Comparison of ENCODE assay signal across 10 cellular contexts in the genomic region with DNA sequence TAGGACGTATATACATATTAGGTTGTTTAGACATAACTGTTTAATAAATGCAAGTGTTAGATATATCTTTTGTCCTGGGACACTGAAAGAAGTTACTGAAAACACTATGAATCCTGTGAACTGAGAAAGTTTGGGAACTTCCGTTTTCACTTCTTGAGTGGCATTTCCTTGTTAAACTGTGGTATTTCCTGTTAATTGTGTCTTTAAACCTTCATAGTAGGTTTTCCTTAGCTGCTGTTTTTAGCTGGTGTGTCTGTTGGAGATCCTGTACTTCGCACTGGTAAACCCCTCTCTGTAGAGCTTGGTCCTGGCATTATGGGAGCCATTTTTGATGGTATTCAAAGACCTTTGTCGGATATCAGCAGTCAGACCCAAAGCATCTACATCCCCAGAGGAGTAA. TPM values are rescaled to one million over a fixed set of nuclear protein-coding genes. Genes with fewer than 3 reads are reported as not detected.
DNase-seq lines count a peak whose midpoint lies in the region; ATAC-seq and TF ChIP-seq lines count a peak whose summit lies in the region.
"Had no signal": no experiment of that assay in that cellular context is flagged by ENCODE, and none has a peak within 500 bp of the region (broad histone marks: within the 10 kb centered on the region; RNA-seq: fewer than 3 reads in every experiment).

No MANE protein-coding gene starts in this region.

- POLR2A ChIA-PET in activated B cell treated with CpG ODN at 0.5 μM for 24 hours (lab: Charles Lee) = no interaction called here

- CTCF ChIA-PET in activated B cell treated with CpG ODN at 0.5 μM for 24 hours (lab: Charles Lee) = no interaction called here

- intact Hi-C loops in activated B cell treated with CpG ODN at 0.5 μM for 24 hours (cut with micrococcal nuclease) (no loop called here), mucosa of descending colon (cut with DNase I, micrococcal nuclease) (no loop called here)

- H3K27ac Mint-ChIP-seq in stimulated activated naive CD8-positive, alpha-beta T cell treated with anti-CD3 and anti-CD28 coated beads, Interleukin-15, Interleukin-2, amounts not matched to agents 100 ng/mL and 50 ng/mL, for 24 hours = peak overlapping the region; percentile 81
- H3K27ac Mint-ChIP-seq in stimulated activated naive CD8-positive, alpha-beta T cell treated with anti-CD3 and anti-CD28 coated beads, Interleukin-15, amount 100 ng/mL, for 72 hours = peak overlapping the region in 1 of 2 donors; percentile 28
- peak overlapping the region; percentile 76 for H3K27ac Mint-ChIP-seq in activated B cell treated with CpG ODN at 0.5 μM for 24 hours

- H3K4me1 ChIP-seq in mucosa of descending colon (ENCODE audit: low read depth) = no peaks in the 10 kb centered on the region

- TF ChIP-seq CTCF in activated B cell treated with CpG ODN at 0.5 μM for 24 hours (IDR thresholded peaks at IDR 0.05) (no peak), mucosa of descending colon (IDR thresholded peaks at IDR 0.05) (no peak)

- peaks cover 31% of the 10 kb centered on the region for H3K36me3 Mint-ChIP-seq in stimulated activated naive CD8-positive, alpha-beta T cell treated with anti-CD3 and anti-CD28 coated beads, Interleukin-15, Interleukin-2, amounts not matched to agents 100 ng/mL and 50 ng/mL, for 24 hours (ENCODE audit: low read depth)
- peaks cover 44% of the 10 kb centered on the region for H3K36me3 Mint-ChIP-seq in activated B cell treated with CpG ODN at 0.5 μM for 24 hours (ENCODE audit: low read depth)

- ATAC-seq in stimulated activated naive CD8-positive, alpha-beta T cell treated with anti-CD3 and anti-CD28 coated beads, Interleukin-15, amount 100 ng/mL, for 72 hours = no peak
- ATAC-seq in activated B cell treated with CpG ODN at 0.5 μM for 24 hours (ENCODE audit: low read depth) (no peak), mucosa of descending colon (no peak), HG03139 (IDR thresholded peaks at IDR 0.05; ENCODE audit: unreplicated experiment) (no peak)

- no peaks in the 10 kb centered on the region for H3K27me3 Mint-ChIP-seq in stimulated activated naive CD8-positive, alpha-beta T cell treated with anti-CD3 and anti-CD28 coated beads, Interleukin-15, Interleukin-2, amounts not matched to agents 100 ng/mL and 50 ng/mL, for 24 hours
- H3K27me3 Mint-ChIP-seq in stimulated activated naive CD8-positive, alpha-beta T cell treated with anti-CD3 and anti-CD28 coated beads, Interleukin-15, amount 100 ng/mL, for 72 hours = no peaks in the 10 kb centered on the region
- H3K27me3 Mint-ChIP-seq in activated B cell treated with CpG ODN at 0.5 μM for 24 hours = no peaks in the 10 kb centered on the region

- DNase-seq in stimulated activated naive CD8-positive, alpha-beta T cell treated with anti-CD3 and anti-CD28 coated beads, Interleukin-15, amount 100 ng/mL, for 72 hours = no peak
- DNase-seq in activated B cell treated with CpG ODN at 0.5 μM for 24 hours (no peak), lung microvascular endothelial cell (ENCODE audit: low read depth in 2 of 2) (peak; percentile 71 to 87), mucosa of descending colon (no peak), NCI-H1105 treated with DMSO at 0.1 percent for 48 hours (lab: John Stamatoyannopoulos, UW) (no peak), AG08396 (ENCODE audit: low spot score) (no peak)
- DNase-seq: anterior cingulate cortex, NCI-H2171 had no signal

- peaks cover 7% of the 10 kb centered on the region for H3K36me3 ChIP-seq in mucosa of descending colon (ENCODE audit: low read depth)

- no peak overlapping the region for H3K4me3 ChIP-seq in mucosa of descending colon

- H3K9me3 Mint-ChIP-seq in stimulated activated naive CD8-positive, alpha-beta T cell treated with anti-CD3 and anti-CD28 coated beads, Interleukin-15, Interleukin-2, amounts not matched to agents 100 ng/mL and 50 ng/mL, for 24 hours = no peaks in the 10 kb centered on the region
- no peaks in the 10 kb centered on the region for H3K9me3 Mint-ChIP-seq in stimulated activated naive CD8-positive, alpha-beta T cell treated with anti-CD3 and anti-CD28 coated beads, Interleukin-15, amount 100 ng/mL, for 72 hours
- no peaks in the 10 kb centered on the region for H3K9me3 Mint-ChIP-seq in activated B cell treated with CpG ODN at 0.5 μM for 24 hours

- no peak overlapping the region for H3K4me3 Mint-ChIP-seq in stimulated activated naive CD8-positive, alpha-beta T cell treated with anti-CD3 and anti-CD28 coated beads, Interleukin-15, Interleukin-2, amounts not matched to agents 100 ng/mL and 50 ng/mL, for 24 hours
- no peak overlapping the region for H3K4me3 Mint-ChIP-seq in stimulated activated naive CD8-positive, alpha-beta T cell treated with anti-CD3 and anti-CD28 coated beads, Interleukin-15, amount 100 ng/mL, for 72 hours
- H3K4me3 Mint-ChIP-seq in activated B cell treated with CpG ODN at 0.5 μM for 24 hours = no peak overlapping the region

- peaks cover 9% of the 10 kb centered on the region for H3K4me1 Mint-ChIP-seq in stimulated activated naive CD8-positive, alpha-beta T cell treated with anti-CD3 and anti-CD28 coated beads, Interleukin-15, Interleukin-2, amounts not matched to agents 100 ng/mL and 50 ng/mL, for 24 hours (ENCODE audit: low read depth)
- H3K4me1 Mint-ChIP-seq in stimulated activated naive CD8-positive, alpha-beta T cell treated with anti-CD3 and anti-CD28 coated beads, Interleukin-15, amount 100 ng/mL, for 72 hours = peaks cover 5% of the 10 kb centered on the region
- peaks cover 18% of the 10 kb centered on the region for H3K4me1 Mint-ChIP-seq in activated B cell treated with CpG ODN at 0.5 μM for 24 hours

- no peaks in the 10 kb centered on the region for H3K9me3 ChIP-seq in mucosa of descending colon

RNA-seq across cellular contexts. Expression of gene ATP6V1A, which starts 37.1 kb away (rescaled TPM):
- total RNA-seq in activated B cell treated with CpG ODN at 0.5 μM for 24 hours = 49.3 and 49.9 TPM in 2 replicates
- total RNA-seq in lung microvascular endothelial cell = 104 and 163 TPM in 2 replicates
- total RNA-seq in mucosa of descending colon = 10 to 100 TPM; 58.7 to 82.6 (median 65.7) TPM

RNA-seq across cellular contexts. Expression of gene NAA50, which starts 37.9 kb away (rescaled TPM):
- 112 and 118 TPM in 2 replicates for total RNA-seq in activated B cell treated with CpG ODN at 0.5 μM for 24 hours
- total RNA-seq in lung microvascular endothelial cell = 102 and 140 TPM in 2 replicates
- 10 to 100 TPM; 74.4 to 99.1 (median 95.9) TPM for total RNA-seq in mucosa of descending colon

RNA-seq across cellular contexts. Expression of gene GRAMD1C, which starts 54.6 kb away (rescaled TPM):
- 11.4 and 12.2 TPM in 2 replicates for total RNA-seq in activated B cell treated with CpG ODN at 0.5 μM for 24 hours
- 19.2 and 25.6 TPM in 2 replicates for total RNA-seq in lung microvascular endothelial cell
- total RNA-seq in mucosa of descending colon = 10 to 100 TPM in 1 of 3 donors, 1 to 10 TPM in 2; 5.7 to 19.5 (median 8.6) TPM

Comparison
In these comparisons a context has a peak if more than half of its experiments do, and no peak if none do; other contexts are left out.
1. DNase-seq: peak in lung microvascular endothelial cell (2 of 2); none in stimulated activated naive CD8-positive, alpha-beta T cell treated with anti-CD3 and anti-CD28 coated beads, Interleukin-15, amount 100 ng/mL, for 72 hours (0 of 2), activated B cell treated with CpG ODN at 0.5 μM for 24 hours (single experiment), mucosa of descending colon (0 of 3), NCI-H1105 treated with DMSO at 0.1 percent for 48 hours (single experiment) and AG08396 (single experiment).